Comparison of ENCODE assay signal across 11 cellular contexts in the genomic region with DNA sequence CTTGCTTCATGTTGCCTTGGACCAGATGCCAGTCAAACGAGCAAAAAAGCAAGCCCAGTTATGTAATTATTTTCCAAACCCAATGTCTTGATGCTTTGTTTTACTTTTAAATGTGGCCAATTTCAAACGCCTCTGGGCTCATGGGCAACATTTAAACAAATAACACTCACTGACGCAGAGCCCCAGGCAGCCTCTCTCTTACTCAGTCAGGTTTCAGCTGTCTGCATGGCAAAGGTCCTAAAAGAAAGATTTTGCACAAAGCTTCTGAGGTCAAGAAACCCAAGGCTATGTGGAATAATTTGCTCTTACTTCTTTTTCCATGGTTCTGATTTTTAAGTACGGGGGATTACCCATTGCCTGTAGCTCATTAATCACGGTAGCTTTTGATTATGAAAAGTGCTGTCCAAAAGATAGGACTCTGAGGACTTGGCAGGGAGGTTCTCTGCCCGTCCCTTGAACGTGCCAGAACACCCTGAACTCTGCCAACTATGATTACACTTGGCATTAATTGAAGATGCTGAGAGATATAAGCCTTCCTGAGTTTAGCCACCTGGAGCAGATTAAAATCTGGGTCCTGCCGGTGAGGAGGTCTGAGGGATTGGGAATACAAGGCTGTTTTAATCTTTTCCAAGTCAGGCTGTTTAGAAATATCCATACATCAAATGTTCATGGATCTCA. TPM values are rescaled to one million over a fixed set of nuclear protein-coding genes. Genes with fewer than 3 reads are reported as not detected.
A peak's percentile ranks its signal among the peaks of the same experiment; 100 is the strongest.
DNase-seq lines count a peak whose midpoint lies in the region; ATAC-seq lines count a peak whose summit lies in the region.
"Had no signal": no experiment of that assay in that cellular context is flagged by ENCODE, and none has a peak within 500 bp of the region (broad histone marks: within the 10 kb centered on the region; RNA-seq: fewer than 3 reads in every experiment).

No MANE protein-coding gene starts in this region.

- peak overlapping the region; percentile 4 to 20 for H3K4me3 ChIP-seq in muscle layer of duodenum (ENCODE audit: low read depth in 1 of 2, low read length in 2 of 2)

- H3K27me3 ChIP-seq in muscle layer of duodenum (ENCODE audit: low read depth, low read length), result no peaks in the 10 kb centered on the region

- no peaks in the 10 kb centered on the region for H3K4me1 ChIP-seq in muscle layer of duodenum (ENCODE audit: control insufficient read depth in 1 of 2, insufficient read depth in 2 of 2, low read length in 2 of 2)

- no peaks in the 10 kb centered on the region for H3K9me3 ChIP-seq in muscle layer of duodenum (ENCODE audit: control insufficient read depth in 1 of 2, low read length in 2 of 2)

- no peak overlapping the region for H3K27ac ChIP-seq in muscle layer of duodenum (ENCODE audit: low read length)
- H3K27ac ChIP-seq: KMS-11 had no signal

- peak; percentile 17 for DNase-seq in ELR (ENCODE audit: low read depth)
- DNase-seq in NCI-H82 (lab: John Stamatoyannopoulos, UW), result peak; percentile 84
- no peak for DNase-seq in GOT3 (lab: John Stamatoyannopoulos, UW)
- no peak for DNase-seq in ureter (ENCODE audit: low spot score)
- DNase-seq in NCI-H345 treated with DMSO at 0.1 percent for 48 hours (lab: John Stamatoyannopoulos, UW; ENCODE audit: unreplicated experiment), result no peak
- DNase-seq: activated CD4-positive, CD25-positive, alpha-beta regulatory T cell treated with anti-CD3 and anti-CD28 coated beads, Interleukin-2, amount 50 U/mL, for 72 hours; activated T-cell treated with anti-CD3 and anti-CD28 coated beads for 4 hours had no signal

- H3K36me3 ChIP-seq in muscle layer of duodenum (ENCODE audit: control insufficient read depth in 1 of 2, insufficient read depth in 2 of 2, low read length in 2 of 2), result no peaks in the 10 kb centered on the region

- ATAC-seq in esophagus mucosa (peak; percentile 45), GM21528 (IDR thresholded peaks at IDR 0.05; ENCODE audit: low FRiP score, unreplicated experiment) (no peak)

RNA-seq across cellular contexts. Expression of gene MSRB2, which starts 14.1 kb away (rescaled TPM):
- 17.1 TPM for total RNA-seq in esophagus mucosa
- 34.7 TPM for total RNA-seq in ureter

Comparison
In these comparisons a context has a peak if more than half of its experiments do, and no peak if none do; other contexts are left out.
1. DNase-seq: peak in ELR (single experiment) and NCI-H82 (single experiment); none in GOT3 (single experiment), ureter (single experiment) and NCI-H345 treated with DMSO at 0.1 percent for 48 hours (single experiment).